In the genomic region with DNA sequence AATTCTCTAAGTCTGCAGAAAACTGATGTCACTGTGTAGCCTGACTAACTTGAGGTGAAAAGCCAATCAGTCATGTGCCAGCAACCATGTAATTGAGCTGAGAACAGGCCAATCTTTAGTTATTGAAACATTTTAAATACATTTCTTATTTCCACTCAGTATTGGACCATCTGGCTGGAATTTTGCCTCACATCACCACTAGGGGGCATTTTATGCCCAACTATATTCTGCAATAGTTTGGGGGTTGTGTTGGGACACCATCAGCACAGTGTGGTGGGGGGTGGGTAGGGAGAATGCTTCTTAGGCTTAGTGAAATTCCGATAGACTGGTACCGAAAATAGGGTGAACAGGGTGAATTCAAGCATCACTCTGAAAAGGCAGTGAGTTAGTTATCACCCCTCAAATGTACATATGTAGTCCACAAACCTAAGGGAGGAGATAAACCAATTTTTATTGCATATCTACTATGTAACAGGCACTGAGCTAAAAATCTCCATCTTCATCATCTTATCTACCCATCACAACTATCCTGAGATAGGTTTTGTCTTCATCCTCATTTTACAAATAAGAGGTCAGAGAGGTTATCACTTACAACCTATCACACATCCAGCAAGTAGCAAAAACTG, we compare ENCODE assay signal across 8 cellular contexts. TPM values are rescaled to one million over a fixed set of nuclear protein-coding genes. Genes with fewer than 3 reads are reported as not detected.
DNase-seq lines count a peak whose midpoint lies in the region; ATAC-seq and TF ChIP-seq lines count a peak whose summit lies in the region.

No MANE protein-coding gene starts in this region.

- H3K4me3 ChIP-seq in KMS-11 (IDR thresholded peaks at IDR 0.05; ENCODE audit: insufficient read depth, low read depth, low read length) (no peak overlapping the region), mesendoderm (ENCODE audit: low read length) (no peak overlapping the region), stomach (no peak overlapping the region)

- no peak overlapping the region for H4K5ac ChIP-seq in mesendoderm (ENCODE audit: low read length)

- H3K79me2 ChIP-seq in KMS-11 (ENCODE audit: insufficient read depth, low read depth) (no peaks in the 10 kb centered on the region), mesendoderm (ENCODE audit: control insufficient read depth, insufficient read depth, low read length) (no peaks in the 10 kb centered on the region)

- peak; percentile 99 for TF ChIP-seq CTCF in KMS-11 (conservative IDR thresholded peaks at IDR 0.05; ENCODE audit: low read depth, low read length)
- peak in 2 of 7 experiments; percentile 35 to 40 for TF ChIP-seq CTCF in stomach (IDR thresholded peaks at IDR 0.05)

- no peak overlapping the region for H3K27ac ChIP-seq in KMS-11
- H3K27ac ChIP-seq in mesendoderm (ENCODE audit: low read depth, low read length) = no peak overlapping the region
- H3K27ac ChIP-seq in stomach = no peak overlapping the region

- H2BK120ac ChIP-seq in mesendoderm (ENCODE audit: low read depth, low read length) = no peak overlapping the region

- H3K4me2 ChIP-seq in KMS-11 (no peak overlapping the region), mesendoderm (ENCODE audit: low read length) (no peak overlapping the region)

- H3K9ac ChIP-seq in KMS-11 (no peak overlapping the region), mesendoderm (ENCODE audit: low read length) (no peak overlapping the region)

- H2BK15ac ChIP-seq in mesendoderm (replicated peaks; ENCODE audit: low read depth) = no peak overlapping the region

- no peak overlapping the region for H3K23ac ChIP-seq in mesendoderm (ENCODE audit: low read length)

- H2BK5ac ChIP-seq in mesendoderm (ENCODE audit: low read length) = no peak overlapping the region

- H3K18ac ChIP-seq in mesendoderm (ENCODE audit: low read length) = no peak overlapping the region

- ATAC-seq in GM21390 (IDR thresholded peaks at IDR 0.05; ENCODE audit: unreplicated experiment) = peak; percentile 64

- no peak overlapping the region for H3K4ac ChIP-seq in mesendoderm (ENCODE audit: low read depth, low read length)

- whole genome bisulfite sequencing in mesendoderm (ENCODE audit: extremely low coverage, insufficient coverage, low lambda C conversion rate) = no CpG with 5 or more reads among the region's 2 CpGs
- 37 to 58% (median 47%) methylated on average over 2 of the region's 2 CpGs for WGBS in stomach, 5 donors

- no peak overlapping the region for H2AFZ ChIP-seq in KMS-11 (ENCODE audit: low read depth)

- DNase-seq in NCI-H2081 (lab: John Stamatoyannopoulos, UW) = peak; percentile 14 to 27
- DNase-seq in NCI-H2081 treated with DMSO at 0.1 percent for 48 hours (lab: John Stamatoyannopoulos, UW) = no peak
- DNase-seq in astrocyte of the hippocampus (ENCODE audit: low read depth, low spot score) = peak; percentile 42
- DNase-seq in mesendoderm = peak; percentile 57
- no peak for DNase-seq in stomach
- no peak for DNase-seq in COLO668 (lab: John Stamatoyannopoulos, UW; ENCODE audit: unreplicated experiment)

- no peak overlapping the region for H3K56ac ChIP-seq in mesendoderm (ENCODE audit: low read length)

- H3K36me3 ChIP-seq in KMS-11 (ENCODE audit: insufficient read depth) (no peaks in the 10 kb centered on the region), mesendoderm (ENCODE audit: control insufficient read depth, insufficient read depth, low read length) (no peaks in the 10 kb centered on the region), stomach (no peaks in the 10 kb centered on the region)

- no peak for TF ChIP-seq POLR2A in stomach (IDR thresholded peaks at IDR 0.05)

- H4K8ac ChIP-seq in mesendoderm (ENCODE audit: low read depth, low read length) = no peak overlapping the region

- H4K20me1 ChIP-seq in KMS-11 (ENCODE audit: insufficient read depth) = no peaks in the 10 kb centered on the region

- no peak overlapping the region for H2AK5ac ChIP-seq in mesendoderm (ENCODE audit: low read length)

- no peaks in the 10 kb centered on the region for H3K79me1 ChIP-seq in mesendoderm (ENCODE audit: low read length)

- H3K4me1 ChIP-seq in KMS-11 (ENCODE audit: low read depth, poor library complexity, severe bottlenecking) (peaks cover 13% of the 10 kb centered on the region), mesendoderm (ENCODE audit: control insufficient read depth, low read depth, low read length) (no peaks in the 10 kb centered on the region), stomach (no peaks in the 10 kb centered on the region)

- H3K9me3 ChIP-seq in stomach = no peaks in the 10 kb centered on the region

- TF ChIP-seq EP300 in stomach (IDR thresholded peaks at IDR 0.05) = no peak

- intact Hi-C loops in stomach (cut with DNase I; ENCODE audit: low total_unique reads) = no loop called here

- H3K27me3 ChIP-seq in KMS-11 (ENCODE audit: insufficient read depth, low read depth) = no peaks in the 10 kb centered on the region
- no peaks in the 10 kb centered on the region for H3K27me3 ChIP-seq in mesendoderm (ENCODE audit: insufficient read depth, low read length, poor library complexity)
- H3K27me3 ChIP-seq in stomach = no peaks in the 10 kb centered on the region

RNA-seq across cellular contexts. Expression of a gene that starts 17.8 kb away (rescaled TPM):
- not detected for polyA plus RNA-seq in mesendoderm (2013, experiment 1 of 2)
- polyA plus RNA-seq in mesendoderm (2013, experiment 2 of 2) = not detected
- not detected for total RNA-seq in stomach
- polyA plus RNA-seq in stomach = not detected

Comparison
In these comparisons a context has a peak if more than half of its experiments do, and no peak if none do; other contexts are left out.
1. DNase-seq: peak in NCI-H2081 (2 of 2), astrocyte of the hippocampus (single experiment) and mesendoderm (single experiment); none in NCI-H2081 treated with DMSO at 0.1 percent for 48 hours (single experiment), stomach (single experiment) and COLO668 (single experiment).